Comparison of ENCODE assay signal across 11 cellular contexts in the genomic region with DNA sequence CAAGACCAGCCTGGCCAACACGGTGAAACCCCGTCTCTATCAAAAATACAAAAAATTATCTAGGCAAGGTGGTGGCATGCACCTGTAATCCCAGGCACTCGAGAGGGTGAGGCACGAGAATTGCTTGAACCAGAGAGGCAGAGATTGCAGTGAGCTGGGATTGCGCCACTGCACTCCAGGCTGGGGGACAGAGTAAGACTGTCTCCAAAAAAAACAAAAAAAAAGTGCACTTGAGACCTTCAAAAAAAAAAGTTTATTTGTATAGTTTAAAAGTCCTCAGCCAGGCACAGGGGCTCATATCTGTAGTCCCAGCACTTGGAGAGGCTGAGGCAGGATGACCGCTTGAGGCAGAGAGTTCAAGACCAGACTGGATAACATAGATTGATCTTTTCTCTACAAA. TPM values are rescaled to one million over a fixed set of nuclear protein-coding genes. Genes with fewer than 3 reads are reported as not detected.
DNase-seq lines count a peak whose midpoint lies in the region; ATAC-seq and TF ChIP-seq lines count a peak whose summit lies in the region.
"Had no signal": no experiment of that assay in that cellular context is flagged by ENCODE, and none has a peak within 500 bp of the region (broad histone marks: within the 10 kb centered on the region; RNA-seq: fewer than 3 reads in every experiment).

No MANE protein-coding gene starts in this region.

- TF ChIP-seq CTCF in H9 (conservative IDR thresholded peaks at IDR 0.05) = no peak

- no CpG with 5 or more reads among the region's 6 CpGs for WGBS in H9 (ENCODE audit: extremely low coverage, insufficient read length, low lambda C conversion rate)
- WGBS in mesendoderm (ENCODE audit: extremely low coverage, insufficient coverage, low lambda C conversion rate) = no CpG with 5 or more reads among the region's 6 CpGs

- H2AK5ac ChIP-seq in H9 (ENCODE audit: insufficient read length, low read length) (no peak overlapping the region), mesendoderm (ENCODE audit: low read length) (no peak overlapping the region)

- peaks cover 3% of the 10 kb centered on the region for H3K23me2 ChIP-seq in H9 (ENCODE audit: insufficient read length, low read depth, low read length, poor library complexity, severe bottlenecking)

- H3K4me3 ChIP-seq in ACC112 (ENCODE audit: low read depth, low read length) = no peak overlapping the region; the same call in 1 of the 2 replicates
- no peak overlapping the region for H3K4me3 ChIP-seq in mesendoderm (ENCODE audit: low read length)

- H4K91ac ChIP-seq in H9 (ENCODE audit: insufficient read length, low read depth, low read length) = no peak overlapping the region

- H4K5ac ChIP-seq in H9 (ENCODE audit: insufficient read length, low read depth, low read length) = no peak overlapping the region
- no peak overlapping the region for H4K5ac ChIP-seq in mesendoderm (ENCODE audit: low read length)

- peaks cover 24 to 27% of the 10 kb centered on the region in 2 experiments for H3K4me1 Mint-ChIP-seq in H9
- peaks cover 75% of the 10 kb centered on the region for H3K4me1 Mint-ChIP-seq in activated naive CD8-positive, alpha-beta T cell treated with anti-CD3 and anti-CD28 coated beads, Interleukin-2, amount 50 U/mL, for 24 hours
- H3K4me1 Mint-ChIP-seq in stimulated activated naive B cell treated with anti-CD40 and anti-IgM and Interleukin-4, amounts not matched to agents 10 μg/mL and 1 μg/mL and 100 μg/mL, for 72 hours = peaks cover 13 to 61% of the 10 kb centered on the region in 2 donors

- no peak overlapping the region for H3K9ac ChIP-seq in H9 (ENCODE audit: extremely low read depth, insufficient read length, low read length)
- H3K9ac ChIP-seq in mesendoderm (ENCODE audit: low read length) = no peak overlapping the region

- H2BK15ac ChIP-seq in H9 (ENCODE audit: low read depth, low read length) = no peak overlapping the region
- no peak overlapping the region for H2BK15ac ChIP-seq in mesendoderm (replicated peaks; ENCODE audit: low read depth)

- H3K79me1 ChIP-seq in H9 (ENCODE audit: insufficient read depth, low read depth, low read length, poor library complexity, severe bottlenecking) = peaks cover 13% of the 10 kb centered on the region
- peaks cover 13% of the 10 kb centered on the region for H3K79me1 ChIP-seq in mesendoderm (ENCODE audit: low read length)

- H2BK12ac ChIP-seq in H9 (ENCODE audit: insufficient read length, low read depth, low read length) = no peak overlapping the region

- no peak overlapping the region for H2BK20ac ChIP-seq in H9 (ENCODE audit: low read depth, low read length, poor library complexity, severe bottlenecking)

- no peak overlapping the region for H3K14ac ChIP-seq in H9 (ENCODE audit: insufficient read depth, low read length)

- H2BK120ac ChIP-seq in H9 (ENCODE audit: low read depth, low read length, poor library complexity, severe bottlenecking) (no peak overlapping the region), mesendoderm (ENCODE audit: low read depth, low read length) (no peak overlapping the region)

- no peak overlapping the region for H3K18ac ChIP-seq in H9 (ENCODE audit: insufficient read length, low read depth, low read length)
- no peak overlapping the region for H3K18ac ChIP-seq in mesendoderm (ENCODE audit: low read length)

- H3K23ac ChIP-seq in H9 (ENCODE audit: insufficient read length, low read depth, low read length) (no peak overlapping the region), mesendoderm (ENCODE audit: low read length) (no peak overlapping the region)

- H3K9me3 Mint-ChIP-seq in H9 = no peaks in the 10 kb centered on the region
- H3K9me3 Mint-ChIP-seq in activated naive CD8-positive, alpha-beta T cell treated with anti-CD3 and anti-CD28 coated beads, Interleukin-2, amount 50 U/mL, for 24 hours = no peaks in the 10 kb centered on the region
- no peaks in the 10 kb centered on the region for H3K9me3 Mint-ChIP-seq in stimulated activated naive B cell treated with anti-CD40 and anti-IgM and Interleukin-4, amounts not matched to agents 10 μg/mL and 1 μg/mL and 100 μg/mL, for 72 hours

- no peaks in the 10 kb centered on the region for H4K20me1 ChIP-seq in H9 (ENCODE audit: control insufficient read depth, insufficient read depth, insufficient read length)

- no peak overlapping the region for H2BK5ac ChIP-seq in H9 (ENCODE audit: insufficient read length, low read length)
- no peak overlapping the region for H2BK5ac ChIP-seq in mesendoderm (ENCODE audit: low read length)

- peaks cover 3% of the 10 kb centered on the region; the same call in 1 of the 2 replicates for H3K27me3 Mint-ChIP-seq in H9 (ENCODE audit: low read depth)
- no peaks in the 10 kb centered on the region for H3K27me3 Mint-ChIP-seq in activated naive CD8-positive, alpha-beta T cell treated with anti-CD3 and anti-CD28 coated beads, Interleukin-2, amount 50 U/mL, for 24 hours
- no peaks in the 10 kb centered on the region for H3K27me3 Mint-ChIP-seq in stimulated activated naive B cell treated with anti-CD40 and anti-IgM and Interleukin-4, amounts not matched to agents 10 μg/mL and 1 μg/mL and 100 μg/mL, for 72 hours

- H3K4me1 ChIP-seq in ACC112 (ENCODE audit: control insufficient read depth, insufficient read depth, low read length, unreplicated experiment) = peaks cover 62% of the 10 kb centered on the region
- no peaks in the 10 kb centered on the region for H3K4me1 ChIP-seq in H9 (ENCODE audit: insufficient read depth, low read length)
- H3K4me1 ChIP-seq in mesendoderm (ENCODE audit: control insufficient read depth, low read depth, low read length) = no peaks in the 10 kb centered on the region

- H4K8ac ChIP-seq in H9 (replicated peaks; ENCODE audit: insufficient read length, low read depth, low read length) (no peak overlapping the region), mesendoderm (ENCODE audit: low read depth, low read length) (no peak overlapping the region)

- H3K36me3 ChIP-seq in ACC112 (ENCODE audit: insufficient read depth, low read length) (peaks cover 37% of the 10 kb centered on the region), mesendoderm (ENCODE audit: control insufficient read depth, insufficient read depth, low read length) (peaks cover 12% of the 10 kb centered on the region)

- no peak overlapping the region for H3T11ph ChIP-seq in H9 (ENCODE audit: low read length)

- H3K27me3 ChIP-seq in ACC112 (ENCODE audit: insufficient read depth, low read length) (no peaks in the 10 kb centered on the region), H9 (ENCODE audit: insufficient read depth, low read length) (no peaks in the 10 kb centered on the region), mesendoderm (ENCODE audit: insufficient read depth, low read length, poor library complexity) (no peaks in the 10 kb centered on the region)
- H3K27me3 ChIP-seq: cardiac muscle cell had no signal

- H3K4me3 Mint-ChIP-seq in H9 = peak overlapping the region; percentile 30 to 38; a peak in 4 of 5 replicates
- peak overlapping the region; percentile 87 for H3K4me3 Mint-ChIP-seq in activated naive CD8-positive, alpha-beta T cell treated with anti-CD3 and anti-CD28 coated beads, Interleukin-2, amount 50 U/mL, for 24 hours
- peak overlapping the region in 1 of 2 donors; percentile 6 for H3K4me3 Mint-ChIP-seq in stimulated activated naive B cell treated with anti-CD40 and anti-IgM and Interleukin-4, amounts not matched to agents 10 μg/mL and 1 μg/mL and 100 μg/mL, for 72 hours

- DNase-seq in H9 = no peak
- no peak for DNase-seq in activated naive CD8-positive, alpha-beta T cell treated with anti-CD3 and anti-CD28 coated beads, Interleukin-2, amount 50 U/mL, for 24 hours
- no peak for DNase-seq in mesendoderm
- no peak for DNase-seq in stimulated activated naive B cell treated with anti-CD40 and anti-IgM and Interleukin-4, amounts not matched to agents 10 μg/mL and 1 μg/mL and 100 μg/mL, for 72 hours
- DNase-seq in HT-29 (ENCODE audit: low spot score) = no peak
- no peak for DNase-seq in CD1c-positive myeloid dendritic cell (ENCODE audit: extremely low spot score)
- DNase-seq: retina had no signal

- peaks cover 34 to 51% (median 49%) of the 10 kb centered on the region in 3 experiments for H3K36me3 Mint-ChIP-seq in H9 (ENCODE audit: insufficient read depth in 1 of 3, low read depth in 3 of 3)
- H3K36me3 Mint-ChIP-seq in activated naive CD8-positive, alpha-beta T cell treated with anti-CD3 and anti-CD28 coated beads, Interleukin-2, amount 50 U/mL, for 24 hours (ENCODE audit: low read depth) = peaks cover 46% of the 10 kb centered on the region
- peaks cover 18 to 38% of the 10 kb centered on the region in 2 donors for H3K36me3 Mint-ChIP-seq in stimulated activated naive B cell treated with anti-CD40 and anti-IgM and Interleukin-4, amounts not matched to agents 10 μg/mL and 1 μg/mL and 100 μg/mL, for 72 hours

- H3K27ac ChIP-seq in ACC112 (ENCODE audit: low read depth, low read length) = peak overlapping the region; percentile 78
- no peak overlapping the region for H3K27ac ChIP-seq in H9 (ENCODE audit: insufficient read length, low read depth, low read length)
- no peak overlapping the region for H3K27ac ChIP-seq in mesendoderm (ENCODE audit: low read depth, low read length)
- H3K27ac ChIP-seq: cardiac muscle cell had no signal

- H2AFZ ChIP-seq in ACC112 (ENCODE audit: low read length, unreplicated experiment) = no peak overlapping the region
- H2AFZ ChIP-seq in H9 (ENCODE audit: low read length) = no peak overlapping the region

- ATAC-seq in activated naive CD8-positive, alpha-beta T cell treated with anti-CD3 and anti-CD28 coated beads, Interleukin-2, amount 50 U/mL, for 24 hours = no peak
- ATAC-seq in stimulated activated naive B cell treated with anti-CD40 and anti-IgM and Interleukin-4, amounts not matched to agents 10 μg/mL and 1 μg/mL and 100 μg/mL, for 72 hours (replicated peaks) = no peak
- ATAC-seq in HG02970 (IDR thresholded peaks at IDR 0.05; ENCODE audit: low FRiP score, unreplicated experiment) = no peak
- ATAC-seq: Panc1 had no signal

- H3K27ac Mint-ChIP-seq in H9 = peak overlapping the region in 1 of 3 experiments; percentile 22; a peak in 1 of 7 replicates
- H3K27ac Mint-ChIP-seq in activated naive CD8-positive, alpha-beta T cell treated with anti-CD3 and anti-CD28 coated beads, Interleukin-2, amount 50 U/mL, for 24 hours = no peak overlapping the region
- no peak overlapping the region for H3K27ac Mint-ChIP-seq in stimulated activated naive B cell treated with anti-CD40 and anti-IgM and Interleukin-4, amounts not matched to agents 10 μg/mL and 1 μg/mL and 100 μg/mL, for 72 hours

- H3K9me3 ChIP-seq in H9 (ENCODE audit: control insufficient read depth, low read depth, low read length) = no peaks in the 10 kb centered on the region

- H3K4me2 ChIP-seq in H9 (ENCODE audit: insufficient read depth, insufficient read length, low read length) = no peak overlapping the region
- no peak overlapping the region for H3K4me2 ChIP-seq in mesendoderm (ENCODE audit: low read length)

- H3K56ac ChIP-seq in H9 (ENCODE audit: insufficient read length, low read depth, low read length) = no peak overlapping the region
- peak overlapping the region; percentile 34 for H3K56ac ChIP-seq in mesendoderm (ENCODE audit: low read length)

- H3K79me2 ChIP-seq in ACC112 (ENCODE audit: control insufficient read depth, insufficient read depth, low read length, unreplicated experiment) = peaks cover 91% of the 10 kb centered on the region
- peaks cover 15% of the 10 kb centered on the region; the same call in 1 of the 2 replicates for H3K79me2 ChIP-seq in H9 (ENCODE audit: insufficient read depth, low read length)
- peaks cover 52% of the 10 kb centered on the region for H3K79me2 ChIP-seq in mesendoderm (ENCODE audit: control insufficient read depth, insufficient read depth, low read length)

- H3K4ac ChIP-seq in H9 (ENCODE audit: low read depth, low read length) (no peak overlapping the region), mesendoderm (ENCODE audit: low read depth, low read length) (peak overlapping the region; percentile 25)

RNA-seq across cellular contexts. Expression of a gene that starts 2.1 kb away (rescaled TPM):
- total RNA-seq in H9 (2021) = 70.0 and 74.2 TPM in 2 replicates
- polyA plus RNA-seq in mesendoderm (2013, experiment 1 of 2) = 56.0 TPM
- polyA plus RNA-seq in mesendoderm (2013, experiment 2 of 2) = 55.8 TPM
- total RNA-seq in HT-29 (2014; rRNA removed; shearing (Covaris generic)) = 25.4 and 27.6 TPM in 2 replicates

RNA-seq across cellular contexts. Expression of a gene that starts 2.2 kb away (rescaled TPM):
- 245 and 250 TPM in 2 replicates for total RNA-seq in H9 (2021)
- polyA plus RNA-seq in mesendoderm (2013, experiment 1 of 2) = 356 TPM
- 367 TPM for polyA plus RNA-seq in mesendoderm (2013, experiment 2 of 2)
- total RNA-seq in HT-29 (2014; rRNA removed; shearing (Covaris generic)) = 69.6 and 69.8 TPM in 2 replicates

RNA-seq across cellular contexts. Expression of a gene that starts 22.0 kb away (rescaled TPM):
- 37.0 and 39.3 TPM in 2 replicates for total RNA-seq in H9 (2021)
- 18.9 TPM for polyA plus RNA-seq in mesendoderm (2013, experiment 1 of 2)
- polyA plus RNA-seq in mesendoderm (2013, experiment 2 of 2) = 18.7 TPM
- 30.0 and 34.4 TPM in 2 replicates for total RNA-seq in HT-29 (2014; rRNA removed; shearing (Covaris generic))

RNA-seq across cellular contexts. Expression of a gene that starts 22.3 kb away (rescaled TPM):
- 106 TPM in 2 replicates for total RNA-seq in H9 (2021)
- polyA plus RNA-seq in mesendoderm (2013, experiment 1 of 2) = 117 TPM
- 118 TPM for polyA plus RNA-seq in mesendoderm (2013, experiment 2 of 2)
- total RNA-seq in HT-29 (2014; rRNA removed; shearing (Covaris generic)) = 78.3 and 85.7 TPM in 2 replicates
